Comparison of ENCODE assay signal across 21 cellular contexts in genomic region chr15:35618260-35619188, GRCh38.
DNase-seq lines count a peak whose midpoint lies in the region; ATAC-seq and TF ChIP-seq lines count a peak whose summit lies in the region.
"Had no signal": no experiment of that assay in that cellular context is flagged by ENCODE, and none has a peak within 500 bp of the region (broad histone marks: within the 10 kb centered on the region; RNA-seq: fewer than 3 reads in every experiment).

No MANE protein-coding gene starts in this region.

- no peaks in the 10 kb centered on the region for H3K27me3 ChIP-seq in DOHH2 (ENCODE audit: control insufficient read depth, low read length)
- H3K27me3 ChIP-seq: pancreas, thyroid gland had no signal

- H3K27ac ChIP-seq in DOHH2 (ENCODE audit: low read depth, low read length): peak overlapping the region; percentile 41
- H3K27ac ChIP-seq: pancreas, thyroid gland had no signal

- peaks cover 3% of the 10 kb centered on the region; the same call in 1 of the 2 replicates for H3K36me3 ChIP-seq in DOHH2 (ENCODE audit: control insufficient read depth, low read length)
- H3K36me3 ChIP-seq: pancreas, thyroid gland had no signal

- H3K9me2 ChIP-seq in DOHH2 (replicated peaks; ENCODE audit: control insufficient read depth, low read length): no peaks in the 10 kb centered on the region

- H3K4me2 ChIP-seq in DOHH2 (ENCODE audit: low read length): peak overlapping the region; percentile 47

- peak overlapping the region; percentile 26; the same call in 1 of the 2 replicates for H3K4me3 ChIP-seq in DOHH2 (ENCODE audit: low read length)
- no peak overlapping the region for H3K4me3 ChIP-seq in fibroblast of villous mesenchyme (ENCODE audit: low read depth, low read length)
- H3K4me3 ChIP-seq: pancreas, thyroid gland had no signal

- TF ChIP-seq CTCF in DOHH2 (IDR thresholded peaks at IDR 0.05; ENCODE audit: low read depth, low read length, poor library complexity, severe bottlenecking): no peak
- TF ChIP-seq CTCF in fibroblast of villous mesenchyme (IDR thresholded peaks at IDR 0.05; ENCODE audit: insufficient read depth, low read depth, low read length): no peak

- DNase-seq in NAMALWA (ENCODE audit: low spot score) (peak; percentile 2), amniotic epithelial cell (ENCODE audit: low read depth) (peak; percentile 62), fibroblast of villous mesenchyme (ENCODE audit: low read depth) (peak; percentile 64)
- DNase-seq: activated B cell treated with CpG ODN at 0.5 μM for 24 hours; activated CD4-positive, alpha-beta memory T cell treated with anti-CD3 and anti-CD28 coated beads, Interleukin-2, amount 10 ng/mL, durations not matched to agents 7 days and 5 days; activated naive CD4-positive, alpha-beta T cell treated with anti-CD3 and anti-CD28 coated beads for 36 hours; activated T-cell treated with anti-CD3 and anti-CD28 coated beads, Interleukin-2, amount 50 U/mL, for 1 hour; aorta; effector memory CD8-positive, alpha-beta T cell; hippocampal formation; Kasumi-1; naive thymus-derived CD4-positive, alpha-beta T cell; NCI-H1436 treated with DMSO at 0.1 percent for 48 hours; pancreas; stimulated activated naive CD4-positive, alpha-beta T cell treated with Interleukin-2 at 50 U/mL for 16 hours; thyroid gland had no signal

- H3F3A ChIP-seq in DOHH2 (ENCODE audit: control insufficient read depth, insufficient read depth): peaks cover 22% of the 10 kb centered on the region

- peaks cover 61% of the 10 kb centered on the region for H3K4me1 ChIP-seq in DOHH2 (ENCODE audit: control insufficient read depth, low read length)
- H3K4me1 ChIP-seq: pancreas, thyroid gland had no signal

- H3K79me2 ChIP-seq in DOHH2 (ENCODE audit: control insufficient read depth, low read length): peaks cover 75% of the 10 kb centered on the region

- H4K20me1 ChIP-seq in DOHH2 (ENCODE audit: control insufficient read depth, insufficient read depth, low read depth, low read length): no peaks in the 10 kb centered on the region

- no peaks in the 10 kb centered on the region; the same call in 1 of the 2 replicates for H3K9me3 ChIP-seq in DOHH2 (ENCODE audit: control insufficient read depth, insufficient read depth, low read length)
- H3K9me3 ChIP-seq: pancreas, thyroid gland had no signal

- ATAC-seq in HG02973 (IDR thresholded peaks at IDR 0.05; ENCODE audit: unreplicated experiment): no peak
- no peak for ATAC-seq in HG03378 (IDR thresholded peaks at IDR 0.05; ENCODE audit: unreplicated experiment)
- ATAC-seq in GM18498 (IDR thresholded peaks at IDR 0.05; ENCODE audit: unreplicated experiment): no peak
- ATAC-seq: effector memory CD8-positive, alpha-beta T cell; naive thymus-derived CD4-positive, alpha-beta T cell; pancreas; sciatic nerve had no signal

Comparison
In these comparisons a context has a peak if more than half of its experiments do, and no peak if none do; other contexts are left out.
1. DNase-seq: peak in every context shown above with its lines; median percentile 64 in fibroblast of villous mesenchyme; 62 in amniotic epithelial cell; 2 in NAMALWA.